ENCODE assay signal across 20 cellular contexts in genomic region chr16:48112603-48113400, GRCh38. TPM values are rescaled to one million over a fixed set of nuclear protein-coding genes. Genes with fewer than 3 reads are reported as not detected.
DNase-seq lines count a peak whose midpoint lies in the region; ATAC-seq and TF ChIP-seq lines count a peak whose summit lies in the region.
"Had no signal": no experiment of that assay in that cellular context is flagged by ENCODE, and none has a peak within 500 bp of the region (broad histone marks: within the 10 kb centered on the region; RNA-seq: fewer than 3 reads in every experiment).

No MANE protein-coding gene starts in this region.

- ATAC-seq in left ventricle myocardium superior (peak; percentile 93), gastrocnemius medialis (peak; percentile 64 to 81), HG02973 (IDR thresholded peaks at IDR 0.05; ENCODE audit: unreplicated experiment) (no peak)
- ATAC-seq: GM23338, HCT116 had no signal

- in situ Hi-C loops in gastrocnemius medialis (cut with MboI; ENCODE audit: low sequenced_read_pairs in 4 of 4), result no loop called here

- H3K9me3 ChIP-seq in gastrocnemius medialis, result no peaks in the 10 kb centered on the region
- H3K9me3 ChIP-seq: BLaER1, MG63, SJSA1 had no signal

- peak overlapping the region in 1 of 4 donors; percentile 43 for H3K27ac ChIP-seq in gastrocnemius medialis
- H3K27ac ChIP-seq: BLaER1, RWPE1, SJSA1 had no signal

- H3K4me1 ChIP-seq in gastrocnemius medialis, result peaks cover 14 to 16% of the 10 kb centered on the region in 2 donors
- H3K4me1 ChIP-seq: BLaER1 had no signal

- no peak for TF ChIP-seq CTCF in gastrocnemius medialis (IDR thresholded peaks at IDR 0.05 in 4 of 5, conservative IDR thresholded peaks at IDR 0.05 in 1 of 5)

- TF ChIP-seq POLR2A in gastrocnemius medialis (IDR thresholded peaks at IDR 0.05), result no peak

- no peaks in the 10 kb centered on the region for H3K27me3 ChIP-seq in gastrocnemius medialis
- H3K27me3 ChIP-seq: BLaER1, MG63, SJSA1 had no signal

- DNase-seq in M059J (ENCODE audit: low read depth) (peak; percentile 56), RPMI7951 (ENCODE audit: low read depth) (peak; percentile 61), left ventricle myocardium superior (peak; percentile 64), gastrocnemius medialis (no peak), SKM-1 (lab: John Stamatoyannopoulos, UW; ENCODE audit: unreplicated experiment) (no peak), AG08396 (ENCODE audit: low spot score) (no peak), CD1c-positive myeloid dendritic cell (ENCODE audit: extremely low spot score) (no peak)
- DNase-seq: DND-41, MG63, NCI-H1092, NCI-H146, NCI-H2081 had no signal

- no peaks in the 10 kb centered on the region for H3K36me3 ChIP-seq in gastrocnemius medialis
- H3K36me3 ChIP-seq: BLaER1, MG63, SJSA1 had no signal

- intact Hi-C loops in left ventricle myocardium superior (cut with micrococcal nuclease) (no loop called here), gastrocnemius medialis (cut with DNase I; ENCODE audit: low total_unique reads) (loop anchor here (2.0 kb wide), 1 partner anchor 26 kb away; no protein-coding TSS in a partner anchor)

- H3K4me3 ChIP-seq in gastrocnemius medialis, result no peak overlapping the region
- H3K4me3 ChIP-seq: BLaER1, GM23338, MG63, SJSA1 had no signal

RNA-seq across cellular contexts. Expression of gene ABCC12, which starts 43.0 kb away (rescaled TPM):
- total RNA-seq in M059J (2014; rRNA removed; shearing (Covaris generic)), result 0.02 TPM in 1 of 2 replicates, not detected in the other
- 0.29 and 0.48 TPM in 2 replicates for total RNA-seq in RPMI7951 (2014; rRNA removed; shearing (Covaris generic))
- total RNA-seq in left ventricle myocardium superior, result not detected
- under 1 TPM in 3 of 4 donors, not detected in 1; 0.15 to 0.40 (median 0.16) TPM for total RNA-seq in gastrocnemius medialis
- total RNA-seq: GM23338, HepG2, OCI-LY7 had no signal

Comparison
In these comparisons a context has a peak if more than half of its experiments do, and no peak if none do; other contexts are left out.
1. DNase-seq: peak in M059J (single experiment), RPMI7951 (single experiment) and left ventricle myocardium superior (single experiment); none in gastrocnemius medialis (0 of 2), SKM-1 (single experiment), AG08396 (single experiment) and CD1c-positive myeloid dendritic cell (single experiment).